9 cellular contexts compared by ENCODE assay signal in the genomic region with DNA sequence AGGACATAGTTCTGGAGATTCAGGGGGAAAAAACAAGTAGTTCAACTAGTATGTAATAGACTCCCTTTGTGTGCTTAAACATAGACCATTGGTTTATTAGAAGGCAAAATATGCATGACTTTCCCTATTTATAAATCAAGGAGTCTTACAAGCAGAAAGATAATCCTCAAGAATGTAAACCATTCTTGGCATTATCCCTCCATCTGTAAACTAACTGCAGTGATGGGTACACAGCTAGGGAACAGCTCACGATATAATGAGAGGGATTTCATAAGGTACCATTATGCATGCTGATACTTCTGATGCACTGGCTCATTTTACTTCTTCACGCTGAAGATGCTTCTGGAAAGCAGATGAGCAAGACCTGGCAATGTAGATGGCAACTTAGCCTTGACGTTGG. TPM values are rescaled to one million over a fixed set of nuclear protein-coding genes. Genes with fewer than 3 reads are reported as not detected.
A peak's percentile ranks its signal among the peaks of the same experiment; 100 is the strongest.
DNase-seq lines count a peak whose midpoint lies in the region; ATAC-seq and TF ChIP-seq lines count a peak whose summit lies in the region.
"Had no signal": no experiment of that assay in that cellular context is flagged by ENCODE, and none has a peak within 500 bp of the region (broad histone marks: within the 10 kb centered on the region; RNA-seq: fewer than 3 reads in every experiment).

No MANE protein-coding gene starts in this region.

- H3K27me3 ChIP-seq in PC-9 (ENCODE audit: insufficient read depth, low read depth) (no peaks in the 10 kb centered on the region), sigmoid colon (no peaks in the 10 kb centered on the region)

- no TSS peak for BruUV-seq in PC-9 (replicated peaks; lab: Mats Ljungman, UMichigan)

- ATAC-seq in GM18858 (IDR thresholded peaks at IDR 0.05; ENCODE audit: unreplicated experiment): no peak

- H3F3A ChIP-seq in PC-9 (ENCODE audit: insufficient read depth, low read depth): peaks cover 12% of the 10 kb centered on the region; the same call in 1 of the 2 replicates

- TF ChIP-seq EP300 in sigmoid colon (IDR thresholded peaks at IDR 0.05): no peak

- no peaks in the 10 kb centered on the region for H3K9me2 ChIP-seq in PC-9 (ENCODE audit: insufficient read depth)

- H2AFZ ChIP-seq in PC-9: no peak overlapping the region

- TF ChIP-seq CTCF in PC-9 (conservative IDR thresholded peaks at IDR 0.05) (no peak), epithelial cell of proximal tubule (conservative IDR thresholded peaks at IDR 0.05; ENCODE audit: low read depth, low read length) (no peak), sigmoid colon (IDR thresholded peaks at IDR 0.05) (no peak)

- 33 to 48% methylated on average over 3 of the region's 3 CpGs for WGBS in sigmoid colon, 2 donors

- peaks cover 34% of the 10 kb centered on the region for H3K79me2 ChIP-seq in PC-9 (ENCODE audit: low read depth)

- no peak for TF ChIP-seq POLR2A in sigmoid colon (IDR thresholded peaks at IDR 0.05)

- CTCF ChIA-PET in PC-9 (lab: Charles Lee): interaction anchor here (0.7 kb wide), 1 partner anchor 27 kb away, joined by 10 read pairs; no protein-coding TSS in a partner anchor

- POLR2A ChIA-PET in PC-9 (lab: Charles Lee; ENCODE audit: unreplicated experiment): no interaction called here

- intact Hi-C loops in PC-9 (cut with micrococcal nuclease; ENCODE audit: unreplicated experiment): loop anchor here (5.0 kb wide), 1 partner anchor 146 kb away; a partner anchor contains a TSS
- intact Hi-C loops in sigmoid colon (cut with DNase I): no loop called here

- H4K20me1 ChIP-seq in PC-9 (ENCODE audit: insufficient read depth): no peaks in the 10 kb centered on the region

- H3K4me3 ChIP-seq in PC-9: no peak overlapping the region
- peak overlapping the region; percentile 89 for H3K4me3 ChIP-seq in epithelial cell of proximal tubule (ENCODE audit: low read depth, low read length)
- peak overlapping the region in 2 of 4 donors; percentile 61 to 71 for H3K4me3 ChIP-seq in sigmoid colon

- H3K36me3 ChIP-seq in PC-9 (ENCODE audit: low read depth) (0 out of 2 replicates have a peak, but pooled peaks cover 7% of the 10 kb centered on the region), sigmoid colon (peaks cover 0 to 11% (median 0%) of the 10 kb centered on the region in 4 donors)

- DNase-seq in GM04504 (ENCODE audit: low read depth): peak; percentile 46
- no peak for DNase-seq in PC-9
- no peak for DNase-seq in epithelial cell of proximal tubule (ENCODE audit: low read depth)
- DNase-seq in sigmoid colon: no peak
- DNase-seq in SW 1271 (lab: John Stamatoyannopoulos, UW): no peak
- no peak for DNase-seq in NCI-H748 (lab: John Stamatoyannopoulos, UW; ENCODE audit: unreplicated experiment)
- no peak for DNase-seq in HuH-7.5 (ENCODE audit: low spot score)
- DNase-seq: NCI-H2171 had no signal

- H3K27ac ChIP-seq in PC-9 (no peak overlapping the region), sigmoid colon (peak overlapping the region in 3 of 4 donors; percentile 90 to 99 (median 96))

- H3K4me1 ChIP-seq in PC-9 (replicated peaks; ENCODE audit: insufficient read depth): peaks cover 16% of the 10 kb centered on the region
- peaks cover 0 to 37% (median 35%) of the 10 kb centered on the region in 4 donors for H3K4me1 ChIP-seq in sigmoid colon

- peak overlapping the region; percentile 92 for H3K4me2 ChIP-seq in PC-9

- H3K9me3 ChIP-seq in PC-9 (ENCODE audit: insufficient read depth, low read depth): no peaks in the 10 kb centered on the region
- no peaks in the 10 kb centered on the region for H3K9me3 ChIP-seq in sigmoid colon

RNA-seq across cellular contexts. Expression of a gene that starts 0.9 kb away (rescaled TPM):
- 2.2 and 3.9 TPM in 2 replicates for total RNA-seq in PC-9 (2021)
- 0.40 and 0.87 TPM in 2 replicates for total RNA-seq in epithelial cell of proximal tubule
- 1 to 10 TPM in 1 of 4 donors, under 1 TPM in 1, not detected in 2; 0.36 to 2.2 TPM for total RNA-seq in sigmoid colon
- polyA plus RNA-seq in sigmoid colon: under 1 TPM in 1 of 3 donors, not detected in 2; 0.87 TPM

RNA-seq across cellular contexts. Expression of a gene that starts 1.6 kb away (rescaled TPM):
- total RNA-seq in PC-9 (2021): 17.9 and 32.6 TPM in 2 replicates
- 20.4 and 51.7 TPM in 2 replicates for total RNA-seq in epithelial cell of proximal tubule
- total RNA-seq in sigmoid colon: 10 to 100 TPM; 42.4 to 65.3 (median 52.1) TPM
- 10 to 100 TPM in 2 of 3 donors, 1 to 10 TPM in 1; 9.0 to 27.6 (median 18.0) TPM for polyA plus RNA-seq in sigmoid colon
